In genomic region chr10:14959221-14960057, GRCh38 we compare ENCODE assay signal across 1 cellular context.
A peak's percentile ranks its signal among the peaks of the same experiment; 100 is the strongest.
TF ChIP-seq lines count a peak whose summit lies in the region.

Gene MEIG1, plus strand, starts transcription at chr10:14959388. Its CDS starts 7,081 bp downstream, at chr10:14966469.

TF ChIP-seq in HepG2, 621 proteins besides CTCF, POLR2A, EP300 and RAD21 (continued from another document):
- TF ChIP-seq LRRFIP1 (CRISPR knock-in tag; conservative IDR thresholded peaks at IDR 0.05): 0 out of 2 replicates have a peak, but pooled peaks have one; percentile 13
- TF ChIP-seq HIVEP1 (CRISPR knock-in tag; IDR thresholded peaks at IDR 0.05): 0 out of 2 replicates have a peak, but pooled peaks have one; percentile 30
- TF ChIP-seq CREB1 (IDR thresholded peaks at IDR 0.05): no peak
- TF ChIP-seq CREB1 (CRISPR knock-in tag; IDR thresholded peaks at IDR 0.05): peak; percentile 56; the same call in 1 of the 2 replicates
- TF ChIP-seq ZNF850 (CRISPR knock-in tag; conservative IDR thresholded peaks at IDR 0.05): no peak
- peak; percentile 95 for TF ChIP-seq GABPB1 (CRISPR knock-in tag; IDR thresholded peaks at IDR 0.05)
- peak; percentile 60 for TF ChIP-seq ZMYM4 (CRISPR knock-in tag; IDR thresholded peaks at IDR 0.05)
- 0 out of 2 replicates have a peak, but pooled peaks have one; percentile 53 for TF ChIP-seq WIZ (CRISPR knock-in tag; IDR thresholded peaks at IDR 0.05)
- TF ChIP-seq HDAC2 (CRISPR knock-in tag; IDR thresholded peaks at IDR 0.05): peak; percentile 44; the same call in 1 of the 2 replicates
- TF ChIP-seq AGO2 (optimal IDR thresholded peaks at IDR 0.05; ENCODE audit: low read depth, low read length): peak; percentile 51
- TF ChIP-seq BATF2 (CRISPR knock-in tag; IDR thresholded peaks at IDR 0.05): no peak
- TF ChIP-seq CBFB (CRISPR knock-in tag; IDR thresholded peaks at IDR 0.05): peak; percentile 24; the same call in 1 of the 2 replicates
- TF ChIP-seq HIC2 (CRISPR knock-in tag; IDR thresholded peaks at IDR 0.05; ENCODE audit: low read depth): 0 out of 2 replicates have a peak, but pooled peaks have one; percentile 7
- TF ChIP-seq AHR (CRISPR knock-in tag; IDR thresholded peaks at IDR 0.05): no peak; the same call in 1 of the 2 replicates
- peak; percentile 46; the same call in 1 of the 2 replicates for TF ChIP-seq TSC22D2 (CRISPR knock-in tag; IDR thresholded peaks at IDR 0.05; ENCODE audit: borderline replicate concordance)
- no peak; the same call in 1 of the 2 replicates for TF ChIP-seq HES4 (CRISPR knock-in tag; IDR thresholded peaks at IDR 0.05; ENCODE audit: borderline replicate concordance)
- TF ChIP-seq BRD4 (CRISPR knock-in tag; IDR thresholded peaks at IDR 0.05): 0 out of 2 replicates have a peak, but pooled peaks have one; percentile 29
- TF ChIP-seq SMAD1 (CRISPR knock-in tag; IDR thresholded peaks at IDR 0.05; ENCODE audit: borderline replicate concordance, low read depth): peak; percentile 58; the same call in 1 of the 2 replicates
- peak; percentile 14; the same call in 1 of the 2 replicates for TF ChIP-seq CSRNP1 (CRISPR knock-in tag; IDR thresholded peaks at IDR 0.05)
- TF ChIP-seq SOX13 (IDR thresholded peaks at IDR 0.05): no peak
- 0 out of 4 replicates have a peak, but pooled peaks of 1 of the 2 experiments have one; percentile 2 for TF ChIP-seq SOX13 (CRISPR knock-in tag; conservative IDR thresholded peaks at IDR 0.05 in 1 of 2, IDR thresholded peaks at IDR 0.05 in 1 of 2)
- peak; percentile 80 for TF ChIP-seq ZNF687 (CRISPR knock-in tag; IDR thresholded peaks at IDR 0.05)
- 0 out of 2 replicates have a peak, but pooled peaks have one; percentile 5 for TF ChIP-seq PATZ1 (CRISPR knock-in tag; IDR thresholded peaks at IDR 0.05)
- TF ChIP-seq ZNF777 (CRISPR knock-in tag; IDR thresholded peaks at IDR 0.05): 0 out of 2 replicates have a peak, but pooled peaks have one; percentile 49
